23 cellular contexts compared by ENCODE assay signal in the genomic region with DNA sequence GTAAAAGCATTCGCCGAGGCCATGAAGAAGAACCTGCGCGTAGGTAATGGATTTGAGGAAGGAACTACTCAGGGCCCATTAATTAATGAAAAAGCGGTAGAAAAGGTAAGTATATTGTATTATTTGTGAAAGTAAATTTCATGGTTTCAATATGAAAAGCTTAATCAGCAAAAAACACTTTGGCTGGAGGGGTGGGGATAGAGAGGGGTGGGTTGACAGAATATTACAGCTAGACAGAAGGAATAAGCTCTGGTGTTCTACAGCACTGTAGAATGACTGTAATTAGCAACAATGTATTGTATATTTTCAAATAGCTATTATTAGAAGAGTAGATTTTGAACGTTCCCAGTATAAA. TPM values are rescaled to one million over a fixed set of nuclear protein-coding genes. Genes with fewer than 3 reads are reported as not detected.
DNase-seq lines count a peak whose midpoint lies in the region; ATAC-seq and TF ChIP-seq lines count a peak whose summit lies in the region.
"Had no signal": no experiment of that assay in that cellular context is flagged by ENCODE, and none has a peak within 500 bp of the region (broad histone marks: within the 10 kb centered on the region; RNA-seq: fewer than 3 reads in every experiment).

No MANE protein-coding gene starts in this region.

- H3K4me1 ChIP-seq in IMR-90 (ENCODE audit: control insufficient read depth, insufficient read depth, low read length) (no peaks in the 10 kb centered on the region), thyroid gland (peaks cover 0 to 6% of the 10 kb centered on the region in 2 donors)
- H3K4me1 ChIP-seq: gastrocnemius medialis, lower lobe of right lung, testis had no signal

- peaks cover 48% of the 10 kb centered on the region for H3F3A ChIP-seq in SU-DHL-6 (ENCODE audit: insufficient read depth)

- H2AK5ac ChIP-seq in IMR-90 (ENCODE audit: low read depth, low read length), result no peak overlapping the region

- H4K5ac ChIP-seq in IMR-90 (ENCODE audit: low read depth, low read length), result no peak overlapping the region

- H3K4ac ChIP-seq in IMR-90 (ENCODE audit: low read depth, low read length), result no peak overlapping the region

- peaks cover 3% of the 10 kb centered on the region for H3K9me3 Mint-ChIP-seq in glutamatergic neuron (ENCODE audit: unreplicated experiment)
- H3K9me3 Mint-ChIP-seq: activated naive CD4-positive, alpha-beta T cell treated with anti-CD3 and anti-CD28 coated beads for 36 hours; CD4-positive, CD25-positive, alpha-beta regulatory T cell; GM23338; neural crest cell had no signal

- no peak overlapping the region for H3K27ac ChIP-seq in IMR-90 (ENCODE audit: insufficient read depth, low read length)
- peak overlapping the region; percentile 82 for H3K27ac ChIP-seq in SU-DHL-6 (ENCODE audit: low read depth, low read length)
- H3K27ac ChIP-seq in thyroid gland, result peak overlapping the region; percentile 6 to 67 (median 30)
- H3K27ac ChIP-seq: gastrocnemius medialis, lower lobe of right lung, testis had no signal

- H3K4me2 ChIP-seq in IMR-90 (ENCODE audit: low read depth, low read length), result no peak overlapping the region
- H3K4me2 ChIP-seq in SU-DHL-6 (ENCODE audit: low read depth, low read length, poor library complexity, severe bottlenecking), result peak overlapping the region; percentile 57
- H3K4me2 ChIP-seq: GM23338 had no signal

- H3K14ac ChIP-seq in IMR-90 (replicated peaks; ENCODE audit: low read depth, low read length), result no peak overlapping the region

- no peak overlapping the region for H3K18ac ChIP-seq in IMR-90 (ENCODE audit: low read depth, low read length)

- H3K9me1 ChIP-seq in IMR-90 (ENCODE audit: insufficient read depth, low read length), result 0 out of 2 replicates have a peak, but pooled peaks cover 4% of the 10 kb centered on the region

- DNase-seq in IMR-90, result no peak
- DNase-seq in glutamatergic neuron, result no peak
- no peak for DNase-seq in thyroid gland
- DNase-seq in H7, result no peak
- DNase-seq in HEK293T (ENCODE audit: extremely low spot score), result no peak
- DNase-seq: activated CD4-positive, alpha-beta T cell treated with anti-CD3 and anti-CD28 coated beads for 36 hours; activated CD8-positive, alpha-beta T cell treated with anti-CD3 and anti-CD28 coated beads, Interleukin-2, amount 10 ng/mL, durations not matched to agents 7 days and 5 days; Calu3; CD4-positive, CD25-positive, alpha-beta regulatory T cell; gastrocnemius medialis; KG1; lower lobe of right lung; NCI-H1436 treated with DMSO at 0.1 percent for 48 hours; NCI-H226; small intestine; stimulated activated naive CD8-positive, alpha-beta T cell treated with anti-CD3 and anti-CD28 coated beads, Interleukin-15, Interleukin-2, amounts not matched to agents 100 U/mL and 50 U/mL, for 24 hours; testis had no signal

- H3K56ac ChIP-seq in IMR-90 (ENCODE audit: extremely low read depth, insufficient read depth, low read length), result no peak overlapping the region

- dilution Hi-C loops in IMR-90 (cut with HindIII; ENCODE audit: low sequenced_read_pairs, unreplicated experiment), result no loop called here

- ATAC-seq in IMR-90 (ENCODE audit: low read depth), result no peak
- no peak for ATAC-seq in GM19324 (IDR thresholded peaks at IDR 0.05; ENCODE audit: low FRiP score, unreplicated experiment)
- ATAC-seq: activated CD4-positive, alpha-beta T cell treated with anti-CD3 and anti-CD28 coated beads for 36 hours; activated CD8-positive, alpha-beta T cell treated with anti-CD3 and anti-CD28 coated beads, Interleukin-2, amount 10 ng/mL, durations not matched to agents 7 days and 5 days; gastrocnemius medialis; GM23338; lower lobe of right lung had no signal

- no peaks in the 10 kb centered on the region for H3K27me3 Mint-ChIP-seq in glutamatergic neuron (ENCODE audit: unreplicated experiment)
- H3K27me3 Mint-ChIP-seq: activated CD4-positive, alpha-beta T cell treated with anti-CD3 and anti-CD28 coated beads for 36 hours; CD4-positive, CD25-positive, alpha-beta regulatory T cell had no signal

- H3K79me2 ChIP-seq in SU-DHL-6 (ENCODE audit: insufficient read depth, low read length), result peaks cover 21% of the 10 kb centered on the region

- peaks cover 9% of the 10 kb centered on the region for H3K4me1 Mint-ChIP-seq in glutamatergic neuron (ENCODE audit: low read depth, unreplicated experiment)
- H3K4me1 Mint-ChIP-seq: GM23338 had no signal

- no peak overlapping the region for H3K9ac ChIP-seq in IMR-90 (ENCODE audit: low read depth, low read length)
- peak overlapping the region; percentile 49 for H3K9ac ChIP-seq in SU-DHL-6 (ENCODE audit: low read length)

- H3K27ac Mint-ChIP-seq in glutamatergic neuron (ENCODE audit: unreplicated experiment), result peak overlapping the region; percentile 57
- H3K27ac Mint-ChIP-seq: activated CD4-positive, alpha-beta T cell treated with anti-CD3 and anti-CD28 coated beads for 36 hours; activated CD8-positive, alpha-beta T cell treated with anti-CD3 and anti-CD28 coated beads, Interleukin-2, amount 10 ng/mL, durations not matched to agents 7 days and 5 days; activated naive CD4-positive, alpha-beta T cell treated with anti-CD3 and anti-CD28 coated beads for 36 hours; CD4-positive, CD25-positive, alpha-beta regulatory T cell; GM23338 had no signal

- H3K9me3 ChIP-seq in IMR-90 (ENCODE audit: control insufficient read depth, insufficient read depth, low read length), result no peaks in the 10 kb centered on the region
- H3K9me3 ChIP-seq in SU-DHL-6 (ENCODE audit: insufficient read depth, low read length), result no peaks in the 10 kb centered on the region
- H3K9me3 ChIP-seq in thyroid gland, result no peaks in the 10 kb centered on the region
- H3K9me3 ChIP-seq: gastrocnemius medialis, lower lobe of right lung, testis had no signal

- H4K20me1 ChIP-seq in IMR-90 (ENCODE audit: insufficient read depth, low read length), result no peaks in the 10 kb centered on the region
- no peaks in the 10 kb centered on the region for H4K20me1 ChIP-seq in SU-DHL-6 (ENCODE audit: low read depth, low read length)

- no peak overlapping the region for H3K23ac ChIP-seq in IMR-90 (ENCODE audit: low read depth, low read length)

- H3K4me3 ChIP-seq in IMR-90 (ENCODE audit: insufficient read depth, low read depth, low read length) (no peak overlapping the region), SU-DHL-6 (ENCODE audit: insufficient read depth, low read length, poor library complexity, severe bottlenecking) (peak overlapping the region; percentile 46), thyroid gland (replicated peaks in 1 of 3) (no peak overlapping the region), H7 (ENCODE audit: insufficient read depth, low read depth, low read length) (no peak overlapping the region)
- H3K4me3 ChIP-seq: dorsolateral prefrontal cortex, gastrocnemius medialis, GM23338, lower lobe of right lung, testis had no signal

- in situ Hi-C loops in IMR-90 (cut with MboI; ENCODE audit: low sequenced_read_pairs), result no loop called here

- H3K9me2 ChIP-seq in SU-DHL-6 (replicated peaks; ENCODE audit: insufficient read depth, low read length), result no peaks in the 10 kb centered on the region

- no peak overlapping the region for H4K8ac ChIP-seq in IMR-90 (ENCODE audit: low read depth in 2 of 2, low read length in 2 of 2)

- TF ChIP-seq CTCF in IMR-90 (conservative IDR thresholded peaks at IDR 0.05; ENCODE audit: low read depth, low read length) (no peak), SU-DHL-6 (IDR thresholded peaks at IDR 0.05; ENCODE audit: insufficient read depth, low read length, poor library complexity, severe bottlenecking) (no peak), glutamatergic neuron (IDR thresholded peaks at IDR 0.05; ENCODE audit: partially characterized antibody, unreplicated experiment) (no peak), thyroid gland (IDR thresholded peaks at IDR 0.05) (no peak)

- POLR2A ChIA-PET in IMR-90 (lab: Charles Lee; ENCODE audit: unreplicated experiment), result no interaction called here
- POLR2A ChIA-PET in HEK293T (lab: Yijun Ruan, JAX), result no interaction called here

- TF ChIP-seq POLR2A in IMR-90 (IDR thresholded peaks at IDR 0.05; ENCODE audit: low read depth, low read length) (no peak), thyroid gland (IDR thresholded peaks at IDR 0.05) (no peak)

- H2AFZ ChIP-seq in IMR-90 (replicated peaks; ENCODE audit: low read length, poor library complexity) (no peak overlapping the region), SU-DHL-6 (ENCODE audit: low read depth, low read length, severe bottlenecking) (peak overlapping the region; percentile 7)
- H2AFZ ChIP-seq: GM23338 had no signal

- no peaks in the 10 kb centered on the region for H3K79me1 ChIP-seq in IMR-90 (ENCODE audit: low read depth in 1 of 2, low read length in 2 of 2)

- H3K36me3 Mint-ChIP-seq in glutamatergic neuron (ENCODE audit: unreplicated experiment), result no peaks in the 10 kb centered on the region

- intact Hi-C loops in IMR-90 (cut with micrococcal nuclease) (no loop called here), thyroid gland (cut with DNase I) (no loop called here)

- 89% methylated on average over 5 of the region's 6 CpGs; no CpG with 5 or more reads in 1 of the 2 experiments for WGBS in IMR-90 (ENCODE audit: extremely low coverage in 2 of 2, insufficient read length in 1 of 2), 2 experiments
- WGBS in thyroid gland, 2 donors, result 70 to 76% methylated on average over 6 of the region's 6 CpGs

- no peak overlapping the region for H2BK120ac ChIP-seq in IMR-90 (ENCODE audit: low read depth, low read length)

- CTCF ChIA-PET in IMR-90 (lab: Yijun Ruan, JAX) (interaction anchor here (0.6 to 1.0 kb wide), 3 partner anchors 9 to 275 kb away, joined by 3 to 5 read pairs (median 4); no protein-coding TSS in a partner anchor), HEK293T (lab: Yijun Ruan, JAX) (interaction anchor here (0.7 to 1.5 kb wide), 3 partner anchors 9 to 91 kb away, joined by 4 to 6 read pairs (median 5); a partner anchor contains a TSS)

- H3K27me3 ChIP-seq in IMR-90 (ENCODE audit: control insufficient read depth, insufficient read depth, low read length) (peaks cover 2% of the 10 kb centered on the region; the same call in 1 of the 2 replicates), SU-DHL-6 (ENCODE audit: low read length) (no peaks in the 10 kb centered on the region), thyroid gland (no peaks in the 10 kb centered on the region), H7 (ENCODE audit: control insufficient read depth, insufficient read depth, low read length) (no peaks in the 10 kb centered on the region)
- H3K27me3 ChIP-seq: dorsolateral prefrontal cortex, gastrocnemius medialis, testis had no signal

- H3K36me3 ChIP-seq in IMR-90 (ENCODE audit: control insufficient read depth, insufficient read depth, low read length) (no peaks in the 10 kb centered on the region), SU-DHL-6 (ENCODE audit: low read length) (no peaks in the 10 kb centered on the region), thyroid gland (no peaks in the 10 kb centered on the region), H7 (replicated peaks; ENCODE audit: control insufficient read depth, insufficient read depth, low read length) (no peaks in the 10 kb centered on the region)
- H3K36me3 ChIP-seq: lower lobe of right lung had no signal

- H2BK20ac ChIP-seq in IMR-90 (ENCODE audit: low read depth, low read length), result no peak overlapping the region

- no peak overlapping the region for H2BK5ac ChIP-seq in IMR-90 (ENCODE audit: low read depth, low read length, poor library complexity, severe bottlenecking)

- no TSS peak for BruUV-seq in IMR-90 (replicated peaks; lab: Mats Ljungman, UMichigan)

- H4K91ac ChIP-seq in IMR-90 (ENCODE audit: insufficient read depth, low read depth, low read length), result no peak overlapping the region

- no peak for TF ChIP-seq RAD21 in IMR-90 (IDR thresholded peaks at IDR 0.05; ENCODE audit: low read length)

- no peak overlapping the region for H2AK9ac ChIP-seq in IMR-90 (replicated peaks; ENCODE audit: low read depth, low read length, poor library complexity)

- H2BK15ac ChIP-seq in IMR-90 (ENCODE audit: low read depth, low read length), result no peak overlapping the region

- H3K4me3 Mint-ChIP-seq in glutamatergic neuron (ENCODE audit: unreplicated experiment), result no peak overlapping the region
- H3K4me3 Mint-ChIP-seq: activated CD4-positive, alpha-beta T cell treated with anti-CD3 and anti-CD28 coated beads for 36 hours; activated CD8-positive, alpha-beta T cell treated with anti-CD3 and anti-CD28 coated beads, Interleukin-2, amount 10 ng/mL, durations not matched to agents 7 days and 5 days; activated naive CD4-positive, alpha-beta T cell treated with anti-CD3 and anti-CD28 coated beads for 36 hours; CD4-positive, CD25-positive, alpha-beta regulatory T cell; GM23338; neural crest cell had no signal

RNA-seq across cellular contexts. Expression of a gene that starts 28.0 kb away (rescaled TPM):
- total RNA-seq in IMR-90 (2012; rRNA removed), result 0.28 and 0.36 TPM in 2 replicates
- polyA plus RNA-seq in IMR-90 (2012; rRNA removed), result 0.46 and 0.48 TPM in 2 replicates
- polyA plus RNA-seq in IMR-90 (2012; cell fraction: cytosol; rRNA removed), result 0.13 and 0.26 TPM in 2 replicates
- 0.25 and 0.45 TPM in 2 replicates for polyA plus RNA-seq in IMR-90 (2012; cell fraction: nucleus; rRNA removed; ENCODE audit: low replicate concordance)
- total RNA-seq in glutamatergic neuron (ENCODE audit: unreplicated experiment), result 1.2 TPM
- 10 to 100 TPM; 10.7 to 20.4 (median 18.8) TPM for total RNA-seq in thyroid gland
- total RNA-seq in H7 (2014; rRNA removed; shearing (Covaris generic)), result 1.00 and 1.5 TPM in 2 replicates

RNA-seq across cellular contexts. Expression of a gene that starts 33.4 kb away (rescaled TPM):
- total RNA-seq in IMR-90 (2012; rRNA removed) (0.18 and 0.28 TPM in 2 replicates), glutamatergic neuron (ENCODE audit: unreplicated experiment) (2.0 TPM), thyroid gland (10 to 100 TPM in 1 of 4 donors, 1 to 10 TPM in 3; 5.1 to 15.2 (median 8.5) TPM)
- polyA plus RNA-seq in IMR-90 (2012; rRNA removed), result 0.05 and 0.11 TPM in 2 replicates
- 0.05 and 0.21 TPM in 2 replicates for polyA plus RNA-seq in IMR-90 (2012; cell fraction: cytosol; rRNA removed)
- polyA plus RNA-seq in IMR-90 (2012; cell fraction: nucleus; rRNA removed; ENCODE audit: low replicate concordance), result 0.11 and 0.12 TPM in 2 replicates
- 2.0 and 2.5 TPM in 2 replicates for total RNA-seq in H7 (2014; rRNA removed; shearing (Covaris generic))
